Comparison of ENCODE assay signal across 8 cellular contexts in genomic region chr10:52314007-52314821, GRCh38. TPM values are rescaled to one million over a fixed set of nuclear protein-coding genes. Genes with fewer than 3 reads are reported as not detected.
DNase-seq lines count a peak whose midpoint lies in the region; ATAC-seq and TF ChIP-seq lines count a peak whose summit lies in the region.

Gene DKK1, plus strand, starts transcription at chr10:52314281. Its CDS starts 154 bp downstream, at chr10:52314435.

- no peaks in the 10 kb centered on the region for H3K36me3 ChIP-seq in iPS-15b (ENCODE audit: control insufficient read depth, insufficient read depth, low read length)

- peak; percentile 64 for ATAC-seq in GM21381 (IDR thresholded peaks at IDR 0.05; ENCODE audit: unreplicated experiment)
- ATAC-seq in GM21529 (IDR thresholded peaks at IDR 0.05; ENCODE audit: unreplicated experiment) = no peak

- no peak within 1 kb of the TSS for H3K27ac ChIP-seq in C4-2B

- H3K4me1 Mint-ChIP-seq in brain = peaks cover 22% of the 10 kb centered on the region

- peak within 1 kb of the TSS; percentile 85 to 94 (median 90) for H3K4me3 Mint-ChIP-seq in brain

- peaks cover 0 to 3% (median 0%) of the 10 kb centered on the region in 5 experiments for H3K9me3 Mint-ChIP-seq in brain

- no peaks in the 10 kb centered on the region for H3K36me3 Mint-ChIP-seq in brain

- H3K4me1 ChIP-seq in iPS-15b (ENCODE audit: control insufficient read depth, insufficient read depth, low read length) = peaks cover 2% of the 10 kb centered on the region

- no peak within 1 kb of the TSS for H3K9ac ChIP-seq in iPS-15b (ENCODE audit: low read depth, low read length)

- peak; percentile 88 for TF ChIP-seq CTCF in C4-2B (conservative IDR thresholded peaks at IDR 0.05)
- TF ChIP-seq CTCF in brain (conservative IDR thresholded peaks at IDR 0.05) = peak; percentile 72 to 90
- TF ChIP-seq CTCF in retinal pigment epithelial cell (conservative IDR thresholded peaks at IDR 0.05; ENCODE audit: low read depth, low read length) = peak; percentile 86

- peak within 1 kb of the TSS in 3 of 5 experiments; percentile 13 to 68 (median 51) for H3K27ac Mint-ChIP-seq in brain

- DNase-seq in NCI-H510A (lab: John Stamatoyannopoulos, UW) (peak; percentile 10), retinal pigment epithelial cell (ENCODE audit: low read depth) (no peak), KG1 (lab: John Stamatoyannopoulos, UW) (no peak)

- no peaks in the 10 kb centered on the region for H3K9me3 ChIP-seq in iPS-15b (ENCODE audit: control insufficient read depth, insufficient read depth, low read length)

- H3K4me3 ChIP-seq in iPS-15b (ENCODE audit: low read depth, low read length) (peak within 1 kb of the TSS; percentile 66), retinal pigment epithelial cell (ENCODE audit: low read length) (peak within 1 kb of the TSS; percentile 81)

- peaks cover 79% of the 10 kb centered on the region for H3K27me3 Mint-ChIP-seq in brain

- peaks cover 85% of the 10 kb centered on the region for H3K27me3 ChIP-seq in iPS-15b (ENCODE audit: control insufficient read depth, insufficient read depth, low read length)

RNA-seq across cellular contexts. Expression of gene DKK1, which starts in this region (rescaled TPM):
- 0.92 TPM for polyA plus RNA-seq in brain (ENCODE audit: insufficient read depth, low read depth, low replicate concordance)
